Comparison of ENCODE assay signal across 1 cellular context in the genomic region with DNA sequence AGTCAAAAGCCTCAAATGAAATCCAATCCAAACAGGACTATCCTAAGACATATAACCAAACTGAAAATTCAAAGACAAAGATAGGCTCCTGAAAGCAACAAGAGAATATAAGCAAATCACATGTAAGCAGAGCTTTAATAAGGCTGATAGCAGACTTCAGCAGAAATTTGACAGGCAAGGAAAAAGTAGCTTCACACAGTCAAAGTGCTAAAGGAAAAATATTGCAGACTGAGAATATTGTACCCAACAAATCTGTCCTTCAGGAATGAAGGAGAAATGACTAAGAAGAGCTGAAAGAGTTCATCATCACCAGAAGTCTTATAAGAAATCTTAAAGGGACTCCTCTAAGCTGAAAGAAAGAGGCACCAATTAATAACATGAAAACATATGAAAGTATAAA.
TF ChIP-seq lines count a peak whose summit lies in the region.

No MANE protein-coding gene starts in this region.

TF ChIP-seq in GM12878, 131 proteins besides CTCF, POLR2A, EP300 and RAD21 (continued from another document):
- TF ChIP-seq, protein P1, sequence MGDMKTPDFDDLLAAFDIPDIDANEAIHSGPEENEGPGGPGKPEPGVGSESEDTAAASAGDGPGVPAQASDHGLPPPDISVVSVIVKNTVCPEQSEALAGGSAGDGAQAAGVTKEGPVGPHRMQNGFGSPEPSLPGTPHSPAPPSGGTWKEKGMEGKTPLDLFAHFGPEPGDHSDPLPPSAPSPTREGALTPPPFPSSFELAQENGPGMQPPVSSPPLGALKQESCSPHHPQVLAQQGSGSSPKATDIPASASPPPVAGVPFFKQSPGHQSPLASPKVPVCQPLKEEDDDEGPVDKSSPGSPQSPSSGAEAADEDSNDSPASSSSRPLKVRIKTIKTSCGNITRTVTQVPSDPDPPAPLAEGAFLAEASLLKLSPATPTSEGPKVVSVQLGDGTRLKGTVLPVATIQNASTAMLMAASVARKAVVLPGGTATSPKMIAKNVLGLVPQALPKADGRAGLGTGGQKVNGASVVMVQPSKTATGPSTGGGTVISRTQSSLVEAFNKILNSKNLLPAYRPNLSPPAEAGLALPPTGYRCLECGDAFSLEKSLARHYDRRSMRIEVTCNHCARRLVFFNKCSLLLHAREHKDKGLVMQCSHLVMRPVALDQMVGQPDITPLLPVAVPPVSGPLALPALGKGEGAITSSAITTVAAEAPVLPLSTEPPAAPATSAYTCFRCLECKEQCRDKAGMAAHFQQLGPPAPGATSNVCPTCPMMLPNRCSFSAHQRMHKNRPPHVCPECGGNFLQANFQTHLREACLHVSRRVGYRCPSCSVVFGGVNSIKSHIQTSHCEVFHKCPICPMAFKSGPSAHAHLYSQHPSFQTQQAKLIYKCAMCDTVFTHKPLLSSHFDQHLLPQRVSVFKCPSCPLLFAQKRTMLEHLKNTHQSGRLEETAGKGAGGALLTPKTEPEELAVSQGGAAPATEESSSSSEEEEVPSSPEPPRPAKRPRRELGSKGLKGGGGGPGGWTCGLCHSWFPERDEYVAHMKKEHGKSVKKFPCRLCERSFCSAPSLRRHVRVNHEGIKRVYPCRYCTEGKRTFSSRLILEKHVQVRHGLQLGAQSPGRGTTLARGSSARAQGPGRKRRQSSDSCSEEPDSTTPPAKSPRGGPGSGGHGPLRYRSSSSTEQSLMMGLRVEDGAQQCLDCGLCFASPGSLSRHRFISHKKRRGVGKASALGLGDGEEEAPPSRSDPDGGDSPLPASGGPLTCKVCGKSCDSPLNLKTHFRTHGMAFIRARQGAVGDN (IDR thresholded peaks at IDR 0.05), result no peak
- TF ChIP-seq, protein P2, sequence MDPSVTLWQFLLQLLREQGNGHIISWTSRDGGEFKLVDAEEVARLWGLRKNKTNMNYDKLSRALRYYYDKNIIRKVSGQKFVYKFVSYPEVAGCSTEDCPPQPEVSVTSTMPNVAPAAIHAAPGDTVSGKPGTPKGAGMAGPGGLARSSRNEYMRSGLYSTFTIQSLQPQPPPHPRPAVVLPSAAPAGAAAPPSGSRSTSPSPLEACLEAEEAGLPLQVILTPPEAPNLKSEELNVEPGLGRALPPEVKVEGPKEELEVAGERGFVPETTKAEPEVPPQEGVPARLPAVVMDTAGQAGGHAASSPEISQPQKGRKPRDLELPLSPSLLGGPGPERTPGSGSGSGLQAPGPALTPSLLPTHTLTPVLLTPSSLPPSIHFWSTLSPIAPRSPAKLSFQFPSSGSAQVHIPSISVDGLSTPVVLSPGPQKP (IDR thresholded peaks at IDR 0.05; ENCODE audit: low read depth, low read length), result no peak
- TF ChIP-seq TARDBP (IDR thresholded peaks at IDR 0.05; ENCODE audit: borderline replicate concordance) (no peak), SMAD1 (IDR thresholded peaks at IDR 0.05; ENCODE audit: low read depth, partially characterized antibody) (no peak), NRF1 (conservative IDR thresholded peaks at IDR 0.05; ENCODE audit: low read depth, low read length) (no peak), IKZF1 (conservative IDR thresholded peaks at IDR 0.05) (no peak)
- TF ChIP-seq, protein P3, sequence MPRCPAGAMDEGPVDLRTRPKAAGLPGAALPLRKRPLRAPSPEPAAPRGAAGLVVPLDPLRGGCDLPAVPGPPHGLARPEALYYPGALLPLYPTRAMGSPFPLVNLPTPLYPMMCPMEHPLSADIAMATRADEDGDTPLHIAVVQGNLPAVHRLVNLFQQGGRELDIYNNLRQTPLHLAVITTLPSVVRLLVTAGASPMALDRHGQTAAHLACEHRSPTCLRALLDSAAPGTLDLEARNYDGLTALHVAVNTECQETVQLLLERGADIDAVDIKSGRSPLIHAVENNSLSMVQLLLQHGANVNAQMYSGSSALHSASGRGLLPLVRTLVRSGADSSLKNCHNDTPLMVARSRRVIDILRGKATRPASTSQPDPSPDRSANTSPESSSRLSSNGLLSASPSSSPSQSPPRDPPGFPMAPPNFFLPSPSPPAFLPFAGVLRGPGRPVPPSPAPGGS (IDR thresholded peaks at IDR 0.05; ENCODE audit: borderline replicate concordance, insufficient read depth, low read depth, low read length, poor library complexity, severe bottlenecking), result no peak
